In the genomic region with DNA sequence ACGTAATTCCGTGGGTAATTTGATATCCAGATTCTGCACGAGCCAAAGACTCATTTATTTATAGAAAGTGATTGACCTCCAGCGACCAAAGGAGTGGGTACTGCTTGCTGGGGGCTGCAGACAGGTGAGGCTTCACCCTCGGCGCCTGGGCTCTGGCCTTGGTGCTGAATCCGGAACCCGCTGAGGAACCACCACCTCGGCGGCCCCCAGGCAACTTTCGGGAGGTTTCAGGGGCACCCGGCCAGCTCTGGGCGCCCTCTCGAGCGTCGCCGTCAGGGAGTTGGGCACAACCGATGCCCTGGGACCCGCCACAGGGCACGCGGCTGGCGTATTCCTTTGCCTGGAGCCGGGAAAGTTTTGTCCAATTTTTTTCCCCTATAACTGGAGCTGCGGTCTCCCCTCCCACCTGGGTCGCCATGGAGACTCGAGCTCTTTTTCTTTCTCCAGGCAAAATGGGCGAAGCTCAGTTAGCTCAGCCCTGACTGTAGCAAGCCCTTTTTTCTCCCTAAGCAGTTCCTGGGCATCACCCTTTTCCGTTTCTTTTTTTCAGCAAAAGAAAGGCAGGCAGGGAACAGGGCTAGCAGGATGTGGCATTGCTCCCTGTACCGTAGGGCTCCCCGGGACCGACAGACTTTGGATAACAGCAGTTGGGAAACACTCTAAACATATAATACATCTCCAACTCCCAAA, we compare ENCODE assay signal across 9 cellular contexts. TPM values are rescaled to one million over a fixed set of nuclear protein-coding genes. Genes with fewer than 3 reads are reported as not detected.
A peak's percentile ranks its signal among the peaks of the same experiment; 100 is the strongest.
DNase-seq lines count a peak whose midpoint lies in the region; ATAC-seq and FAIRE-seq lines count a peak whose summit lies in the region.
"Had no signal": no experiment of that assay in that cellular context is flagged by ENCODE, and none has a peak within 500 bp of the region (broad histone marks: within the 10 kb centered on the region; RNA-seq: fewer than 3 reads in every experiment).

No MANE protein-coding gene starts in this region.

- H3K36me3 ChIP-seq in ACC112 (ENCODE audit: insufficient read depth, low read length) (no peaks in the 10 kb centered on the region), SJCRH30 (no peaks in the 10 kb centered on the region)

- H3K79me2 ChIP-seq in ACC112 (ENCODE audit: control insufficient read depth, insufficient read depth, low read length, unreplicated experiment), result no peaks in the 10 kb centered on the region

- DNase-seq in GM19239 (ENCODE audit: insufficient read length, low spot score), result peak; percentile 19
- peak; percentile 9 to 32 for DNase-seq in SJCRH30
- DNase-seq in NCI-H187 treated with DMSO at 0.1 percent for 48 hours (lab: John Stamatoyannopoulos, UW), result no peak
- no peak for DNase-seq in putamen (ENCODE audit: low spot score)

- no peaks in the 10 kb centered on the region for H3K9me3 ChIP-seq in SJCRH30 (replicated peaks)

- no peak overlapping the region for H2AFZ ChIP-seq in ACC112 (ENCODE audit: low read length, unreplicated experiment)

- H3K27ac ChIP-seq in ACC112 (ENCODE audit: low read depth, low read length), result no peak overlapping the region
- no peak overlapping the region for H3K27ac ChIP-seq in SJCRH30

- H3K4me1 ChIP-seq in ACC112 (ENCODE audit: control insufficient read depth, insufficient read depth, low read length, unreplicated experiment) (peaks cover 26% of the 10 kb centered on the region), SJCRH30 (no peaks in the 10 kb centered on the region)

- no peak for ATAC-seq in esophagus mucosa
- no peak for ATAC-seq in HG03108 (IDR thresholded peaks at IDR 0.05; ENCODE audit: unreplicated experiment)

- H3K4me3 ChIP-seq in ACC112 (ENCODE audit: low read depth, low read length) (peak overlapping the region; percentile 76), SJCRH30 (no peak overlapping the region), iPS-11a (ENCODE audit: low read depth, low read length) (peak overlapping the region; percentile 25)

- peaks cover 34% of the 10 kb centered on the region for H3K27me3 ChIP-seq in ACC112 (ENCODE audit: insufficient read depth, low read length)
- no peaks in the 10 kb centered on the region for H3K27me3 ChIP-seq in SJCRH30

- no peak for FAIRE-seq in GM19239 (lab: Jason Lieb, UNC)
- FAIRE-seq: endometrium had no signal

RNA-seq across cellular contexts. Expression of gene KCNJ6, which starts 1.9 kb away (rescaled TPM):
- not detected in 2 replicates for total RNA-seq in SJCRH30 (2014; rRNA removed; shearing (Covaris generic))
- not detected for total RNA-seq in esophagus mucosa

Comparison
In these comparisons a context has a peak if more than half of its experiments do, and no peak if none do; other contexts are left out.
1. DNase-seq: peak in GM19239 (single experiment) and SJCRH30 (2 of 2); none in NCI-H187 treated with DMSO at 0.1 percent for 48 hours (single experiment) and putamen (single experiment).